In the genomic region with DNA sequence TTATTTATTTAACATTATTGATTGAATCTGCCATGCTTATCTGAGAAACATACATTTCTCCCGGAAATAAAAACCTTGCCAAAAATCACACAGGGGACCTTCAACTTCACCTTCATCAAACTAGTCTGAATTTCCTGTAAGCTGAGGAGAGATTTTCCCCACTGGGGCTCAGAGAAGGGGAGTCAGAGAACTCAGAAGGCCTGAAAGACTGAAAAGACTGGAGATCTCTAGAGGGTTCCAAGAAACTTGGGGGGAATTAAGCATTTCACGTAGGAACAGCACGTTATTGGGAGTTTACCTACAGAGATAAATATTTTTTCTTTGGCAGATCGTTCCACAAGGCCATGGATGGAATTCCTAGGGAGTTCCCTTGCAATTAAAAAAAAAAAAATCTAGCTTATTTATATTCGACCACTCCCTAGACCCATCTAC, we compare ENCODE assay signal across 7 cellular contexts. TPM values are rescaled to one million over a fixed set of nuclear protein-coding genes. Genes with fewer than 3 reads are reported as not detected.
DNase-seq lines count a peak whose midpoint lies in the region; ATAC-seq and TF ChIP-seq lines count a peak whose summit lies in the region.

No MANE protein-coding gene starts in this region.

- peak overlapping the region; percentile 72 to 90 (median 88) for H3K27ac ChIP-seq in gastroesophageal sphincter

- H3K4me1 ChIP-seq in gastroesophageal sphincter (peaks cover 0 to 29% (median 11%) of the 10 kb centered on the region in 3 donors), skeletal muscle satellite cell (ENCODE audit: control insufficient read depth, insufficient read depth, low read length) (peaks cover 17% of the 10 kb centered on the region)

- H3K4me1 Mint-ChIP-seq in T-helper 17 cell, result peaks cover 15% of the 10 kb centered on the region

- H3K4me2 ChIP-seq in skeletal muscle satellite cell (ENCODE audit: low read length), result peak overlapping the region; percentile 90

- no peak for DNase-seq in H7
- no peak for DNase-seq in T-helper 17 cell
- no peak for DNase-seq in stimulated activated CD8-positive, alpha-beta memory T cell treated with anti-CD3 and anti-CD28 coated beads, Interleukin-4, amount 100 ng/mL, for 48 hours

- 0 to 2% methylated on average over 3 to 5 of the region's 5 CpGs for WGBS in gastroesophageal sphincter (ENCODE audit: low coverage in 1 of 2), 2 donors

- H3K4me3 Mint-ChIP-seq in T-helper 17 cell, result peak overlapping the region; percentile 100

- TF ChIP-seq POLR2A in gastroesophageal sphincter (IDR thresholded peaks at IDR 0.05), result no peak

- H3K27me3 ChIP-seq in H7 (ENCODE audit: control insufficient read depth, insufficient read depth, low read length) (no peaks in the 10 kb centered on the region), gastroesophageal sphincter (no peaks in the 10 kb centered on the region), skeletal muscle satellite cell (ENCODE audit: control insufficient read depth, insufficient read depth, low read length) (peaks cover 2% of the 10 kb centered on the region)

- peaks cover 17% of the 10 kb centered on the region for H3K36me3 ChIP-seq in H7 (replicated peaks; ENCODE audit: control insufficient read depth, insufficient read depth, low read length)
- H3K36me3 ChIP-seq in gastroesophageal sphincter, result peaks cover 0 to 20% of the 10 kb centered on the region in 2 donors
- peaks cover 18% of the 10 kb centered on the region for H3K36me3 ChIP-seq in skeletal muscle satellite cell (ENCODE audit: insufficient read depth, low read length)

- peak overlapping the region; percentile 92 for H3K9ac ChIP-seq in skeletal muscle satellite cell (ENCODE audit: low read depth, low read length)

- peak overlapping the region; percentile 52 for H3K4me3 ChIP-seq in H7 (ENCODE audit: insufficient read depth, low read depth, low read length)
- peak overlapping the region; percentile 80 to 92 for H3K4me3 ChIP-seq in gastroesophageal sphincter
- peak overlapping the region; percentile 84 for H3K4me3 ChIP-seq in skeletal muscle satellite cell (ENCODE audit: low read length)

- no peaks in the 10 kb centered on the region for H3K9me3 ChIP-seq in T-helper 17 cell (ENCODE audit: control insufficient read depth, low read length, poor library complexity, severe bottlenecking)
- no peaks in the 10 kb centered on the region for H3K9me3 ChIP-seq in gastroesophageal sphincter
- no peaks in the 10 kb centered on the region for H3K9me3 ChIP-seq in skeletal muscle satellite cell (replicated peaks; ENCODE audit: low read length)

- TF ChIP-seq CTCF in gastroesophageal sphincter (IDR thresholded peaks at IDR 0.05), result no peak

- peaks cover 9% of the 10 kb centered on the region for H3K36me3 Mint-ChIP-seq in T-helper 17 cell (ENCODE audit: low read depth)

- peak overlapping the region; percentile 100 for H3K27ac Mint-ChIP-seq in T-helper 17 cell

- no peaks in the 10 kb centered on the region for H3K27me3 Mint-ChIP-seq in T-helper 17 cell

- ATAC-seq in T-helper 17 cell (no peak), gastroesophageal sphincter (no peak), HG03159 (IDR thresholded peaks at IDR 0.05; ENCODE audit: unreplicated experiment) (no peak), esophagus mucosa (no peak)

- TF ChIP-seq EP300 in gastroesophageal sphincter (IDR thresholded peaks at IDR 0.05), result no peak

RNA-seq across cellular contexts. Expression of gene NOL11, which starts 0.5 kb away (rescaled TPM):
- 90.1 and 94.9 TPM in 2 replicates for total RNA-seq in H7 (2014; rRNA removed; shearing (Covaris generic))
- total RNA-seq in T-helper 17 cell (10 to 100 TPM; 51.4 to 67.8 TPM), gastroesophageal sphincter (10 to 100 TPM; 20.5 to 26.2 (median 22.6) TPM), esophagus mucosa (31.1 TPM)
- 40.8 and 46.1 TPM in 2 replicates for total RNA-seq in skeletal muscle satellite cell (2012; rRNA removed)
